Comparison of ENCODE assay signal across 9 cellular contexts in the genomic region with DNA sequence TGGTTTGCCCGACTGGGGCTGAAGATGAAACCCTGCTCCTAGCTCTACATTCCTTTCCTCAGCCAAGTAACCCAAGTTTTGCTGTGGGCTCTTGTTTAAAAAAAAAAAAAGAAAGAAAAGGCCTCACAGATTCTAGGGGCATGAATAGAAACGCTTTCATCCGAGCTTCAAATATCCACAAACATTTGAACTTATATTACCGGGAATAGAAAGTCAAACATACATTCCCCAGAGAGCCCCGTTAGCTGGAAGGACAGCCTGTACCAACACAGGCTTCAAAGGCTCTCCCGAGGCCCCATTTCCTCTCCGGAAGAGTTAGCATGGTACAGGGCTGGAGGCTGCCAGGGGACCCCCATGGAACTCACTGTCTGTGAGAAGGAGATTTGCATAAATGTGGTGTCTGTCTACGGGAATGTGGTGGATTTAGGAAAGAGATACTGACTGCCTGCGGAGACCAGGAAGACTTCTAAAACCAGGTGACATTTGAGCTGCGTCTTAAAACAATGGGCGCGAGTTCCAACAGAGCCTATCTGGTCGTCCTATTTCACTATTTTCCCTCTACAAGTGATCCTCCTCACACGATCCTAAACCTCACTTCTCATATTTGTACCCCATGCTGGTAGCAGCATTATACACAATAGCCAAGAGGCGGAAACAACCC. TPM values are rescaled to one million over a fixed set of nuclear protein-coding genes. Genes with fewer than 3 reads are reported as not detected.
DNase-seq lines count a peak whose midpoint lies in the region; ATAC-seq, FAIRE-seq and TF ChIP-seq lines count a peak whose summit lies in the region.
"Had no signal": no experiment of that assay in that cellular context is flagged by ENCODE, and none has a peak within 500 bp of the region (broad histone marks: within the 10 kb centered on the region; RNA-seq: fewer than 3 reads in every experiment).

No MANE protein-coding gene starts in this region.

- DNase-seq in astrocyte (ENCODE audit: low read depth): no peak
- no peak for DNase-seq in spleen
- DNase-seq in globus pallidus (ENCODE audit: low spot score): no peak

- H3K36me3 ChIP-seq in astrocyte (ENCODE audit: insufficient read depth, low read length) (no peaks in the 10 kb centered on the region), iPS-18a (ENCODE audit: control insufficient read depth, low read depth, low read length) (no peaks in the 10 kb centered on the region), spleen (no peaks in the 10 kb centered on the region)

- peak overlapping the region; percentile 87 for H3K4me2 ChIP-seq in astrocyte (ENCODE audit: low read length)

- no peak overlapping the region for H3K27ac ChIP-seq in astrocyte (ENCODE audit: low read depth, low read length)
- H3K27ac ChIP-seq in iPS-18a (ENCODE audit: low read length): no peak overlapping the region
- peak overlapping the region in 2 of 8 donors; percentile 26 to 45 for H3K27ac ChIP-seq in spleen

- H3K9ac ChIP-seq in astrocyte (ENCODE audit: low read length) (peak overlapping the region; percentile 67), iPS-18a (ENCODE audit: low read length) (no peak overlapping the region)

- H3K4me1 Mint-ChIP-seq in IgD-negative memory B cell (peaks cover 0 to 9% (median 0%) of the 10 kb centered on the region in 3 donors), astrocyte (ENCODE audit: low read depth, unreplicated experiment) (no peaks in the 10 kb centered on the region)

- H3K79me2 ChIP-seq in astrocyte (ENCODE audit: insufficient read depth, low read length): no peaks in the 10 kb centered on the region

- H3K27me3 ChIP-seq in astrocyte (ENCODE audit: insufficient read depth, low read length): peaks cover 10% of the 10 kb centered on the region
- H3K27me3 ChIP-seq in iPS-18a (ENCODE audit: control insufficient read depth, insufficient read depth, low read length): peaks cover 41% of the 10 kb centered on the region
- peaks cover 0 to 43% (median 18%) of the 10 kb centered on the region in 7 donors for H3K27me3 ChIP-seq in spleen (replicated peaks in 1 of 7)

- WGBS in spleen, 5 donors: 39 to 44% (median 39%) methylated on average over 15 of the region's 15 CpGs

- H3K27me3 Mint-ChIP-seq in IgD-negative memory B cell (peaks cover 34% of the 10 kb centered on the region), astrocyte (ENCODE audit: low read depth, unreplicated experiment) (peaks cover 15% of the 10 kb centered on the region)

- no peak for TF ChIP-seq POLR2A in spleen (IDR thresholded peaks at IDR 0.05)

- H2AFZ ChIP-seq in astrocyte (ENCODE audit: low read depth, low read length): peak overlapping the region; percentile 92

- peaks cover 0 to 5% (median 3%) of the 10 kb centered on the region in 3 donors for H3K9me3 Mint-ChIP-seq in IgD-negative memory B cell
- H3K9me3 Mint-ChIP-seq in astrocyte (ENCODE audit: unreplicated experiment): peaks cover 1% of the 10 kb centered on the region

- H3K4me1 ChIP-seq in astrocyte (ENCODE audit: insufficient read depth, low read length) (peaks cover 5% of the 10 kb centered on the region), iPS-18a (ENCODE audit: control insufficient read depth, low read depth, low read length) (peaks cover 14% of the 10 kb centered on the region), spleen (peaks cover 8 to 19% (median 17%) of the 10 kb centered on the region in 6 donors)

- TF ChIP-seq CTCF in astrocyte (IDR thresholded peaks at IDR 0.05; ENCODE audit: insufficient read depth, low read depth, low read length): no peak
- no peak for TF ChIP-seq CTCF in spleen (IDR thresholded peaks at IDR 0.05 in 8 of 11, conservative IDR thresholded peaks at IDR 0.05 in 3 of 11)

- H3K36me3 Mint-ChIP-seq in IgD-negative memory B cell (peaks cover 2% of the 10 kb centered on the region), astrocyte (ENCODE audit: low read depth, unreplicated experiment) (no peaks in the 10 kb centered on the region)

- no peaks in the 10 kb centered on the region for H4K20me1 ChIP-seq in astrocyte (ENCODE audit: insufficient read depth, low read length)

- no peak for FAIRE-seq in astrocyte (lab: Jason Lieb, UNC)
- FAIRE-seq: TTC549 had no signal

- no peak for ATAC-seq in GM19351 (IDR thresholded peaks at IDR 0.05; ENCODE audit: unreplicated experiment)
- no peak for ATAC-seq in GM19395 (IDR thresholded peaks at IDR 0.05; ENCODE audit: unreplicated experiment)
- no peak for ATAC-seq in GM21367 (IDR thresholded peaks at IDR 0.05; ENCODE audit: unreplicated experiment)

- H3K27ac Mint-ChIP-seq in IgD-negative memory B cell (no peak overlapping the region), astrocyte (ENCODE audit: unreplicated experiment) (peak overlapping the region; percentile 90)

- H3K4me3 ChIP-seq in astrocyte (ENCODE audit: insufficient read depth, low read depth, low read length) (peak overlapping the region; percentile 54), iPS-18a (ENCODE audit: low read length) (peak overlapping the region; percentile 65), spleen (peak overlapping the region; percentile 33 to 72 (median 45))

- H3K4me3 Mint-ChIP-seq in IgD-negative memory B cell (peak overlapping the region; percentile 44 to 80 (median 70)), astrocyte (ENCODE audit: unreplicated experiment) (peak overlapping the region; percentile 87)

- no peaks in the 10 kb centered on the region for H3K9me3 ChIP-seq in astrocyte (ENCODE audit: insufficient read depth, low read depth, low read length)
- H3K9me3 ChIP-seq in iPS-18a (ENCODE audit: control insufficient read depth, low read depth, low read length): no peaks in the 10 kb centered on the region
- H3K9me3 ChIP-seq in spleen: no peaks in the 10 kb centered on the region

- intact Hi-C loops in spleen (cut with DNase I; ENCODE audit: low total_unique reads): no loop called here

RNA-seq across cellular contexts. Expression of a gene that starts 0.7 kb away (rescaled TPM):
- polyA plus RNA-seq in IgD-negative memory B cell (not detected), spleen (under 1 TPM; 0.07 to 0.24 (median 0.16) TPM)
- total RNA-seq in astrocyte (11.4 and 13.3 TPM in 2 replicates), spleen (under 1 TPM in 4 of 7 donors, not detected in 3; 0.17 to 0.76 (median 0.48) TPM)

RNA-seq across cellular contexts. Expression of a gene that starts 23.3 kb away (rescaled TPM):
- polyA plus RNA-seq in IgD-negative memory B cell (1.3 TPM), spleen (1 to 10 TPM; 1.7 to 2.1 (median 2.0) TPM)
- total RNA-seq in astrocyte (9.1 and 9.6 TPM in 2 replicates), spleen (1 to 10 TPM; 3.6 to 5.3 (median 4.1) TPM)

RNA-seq across cellular contexts. Expression of a gene that starts 38.2 kb away (rescaled TPM):
- polyA plus RNA-seq in IgD-negative memory B cell (185 TPM), spleen (100 to 1,000 TPM in 1 of 3 donors, 10 to 100 TPM in 2; 54.9 to 105 (median 95.0) TPM)
- total RNA-seq in astrocyte (300 and 337 TPM in 2 replicates), spleen (100 to 1,000 TPM in 5 of 7 donors, 10 to 100 TPM in 2; 95.1 to 158 (median 122) TPM)
